In the genomic region with DNA sequence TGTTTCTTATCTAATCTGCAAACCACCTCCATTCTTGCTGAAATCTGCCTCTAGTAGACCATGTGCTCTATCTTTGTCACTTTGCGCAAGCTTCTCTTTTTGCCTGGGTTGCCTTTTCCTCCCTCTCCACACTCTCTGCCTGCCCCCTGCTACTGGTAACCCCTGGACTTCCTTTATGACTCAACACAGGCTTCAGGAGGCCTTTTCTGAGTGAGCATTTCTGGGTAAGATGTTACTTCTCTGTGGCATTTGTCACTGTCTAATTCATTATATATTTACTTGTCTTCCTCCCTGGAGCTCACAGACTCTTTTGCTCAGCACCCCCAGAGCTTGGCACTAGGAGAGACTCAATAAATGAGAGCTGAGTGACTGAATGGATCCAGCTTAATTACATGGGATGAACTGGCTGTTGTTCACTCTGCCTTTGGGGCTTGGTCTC, we compare ENCODE assay signal across 14 cellular contexts. TPM values are rescaled to one million over a fixed set of nuclear protein-coding genes. Genes with fewer than 3 reads are reported as not detected.
DNase-seq lines count a peak whose midpoint lies in the region; ATAC-seq, FAIRE-seq and TF ChIP-seq lines count a peak whose summit lies in the region.
"Had no signal": no experiment of that assay in that cellular context is flagged by ENCODE, and none has a peak within 500 bp of the region (broad histone marks: within the 10 kb centered on the region; RNA-seq: fewer than 3 reads in every experiment).

No MANE protein-coding gene starts in this region.

- H3K4me3 Mint-ChIP-seq in activated CD4-positive, alpha-beta T cell treated with anti-CD3 and anti-CD28 coated beads, Interleukin-2, amount 10 ng/mL, durations not matched to agents 24 days and 14 days = no peak overlapping the region
- no peak overlapping the region for H3K4me3 Mint-ChIP-seq in activated CD4-positive, alpha-beta memory T cell treated with anti-CD3 and anti-CD28 coated beads, Interleukin-2, amount 10 ng/mL, durations not matched to agents 7 days and 5 days
- H3K4me3 Mint-ChIP-seq in natural killer cell treated with Interleukin-12 subunit alpha and Interleukin-12 subunit beta and Interleukin-15 and Interleukin-18, amount 100 ng/mL, for 72 hours = peak overlapping the region; percentile 54
- H3K4me3 Mint-ChIP-seq in CD14-positive monocyte = no peak overlapping the region
- H3K4me3 Mint-ChIP-seq: stimulated activated naive CD8-positive, alpha-beta T cell treated with anti-CD3 and anti-CD28 coated beads, Interleukin-15, Interleukin-2, amounts not matched to agents 100 ng/mL and 50 ng/mL, for 24 hours; T-helper 1 cell treated with Interleukin-12 subunit alpha and Interleukin-12 subunit beta and Interleukin-4 antibody, amounts not matched to agents 30 μg/mL and 1 μg/mL, for 36 hours had no signal

- H3K4me1 Mint-ChIP-seq in activated CD4-positive, alpha-beta T cell treated with anti-CD3 and anti-CD28 coated beads, Interleukin-2, amount 10 ng/mL, durations not matched to agents 24 days and 14 days = peaks cover 22% of the 10 kb centered on the region
- H3K4me1 Mint-ChIP-seq in activated CD4-positive, alpha-beta memory T cell treated with anti-CD3 and anti-CD28 coated beads, Interleukin-2, amount 10 ng/mL, durations not matched to agents 7 days and 5 days = peaks cover 48% of the 10 kb centered on the region
- peaks cover 18 to 25% of the 10 kb centered on the region in 2 donors for H3K4me1 Mint-ChIP-seq in natural killer cell treated with Interleukin-12 subunit alpha and Interleukin-12 subunit beta and Interleukin-15 and Interleukin-18, amount 100 ng/mL, for 72 hours (ENCODE audit: low read depth in 2 of 2)
- peaks cover 15% of the 10 kb centered on the region for H3K4me1 Mint-ChIP-seq in CD14-positive monocyte

- POLR2A ChIA-PET in activated CD4-positive, alpha-beta memory T cell treated with anti-CD3 and anti-CD28 coated beads, Interleukin-2, amount 10 ng/mL, durations not matched to agents 7 days and 5 days (lab: Charles Lee) = interaction anchor here (0.7 to 1.2 kb wide), 2 partner anchors 9 to 11 kb away, joined by 4 to 9 read pairs; a partner anchor contains a TSS

- peak; percentile 71 for DNase-seq in activated CD4-positive, alpha-beta T cell treated with anti-CD3 and anti-CD28 coated beads, Interleukin-2, amount 10 ng/mL, durations not matched to agents 24 days and 14 days
- DNase-seq in activated CD4-positive, alpha-beta T cell treated with anti-CD3 and anti-CD28 coated beads, Interleukin-2, amount 50 U/mL, for 4 hours = no peak
- DNase-seq in M059J (ENCODE audit: low read depth) = peak; percentile 35
- peak; percentile 57 for DNase-seq in activated CD4-positive, alpha-beta memory T cell treated with anti-CD3 and anti-CD28 coated beads, Interleukin-2, amount 10 ng/mL, durations not matched to agents 7 days and 5 days
- peak; percentile 70 for DNase-seq in natural killer cell treated with Interleukin-12 subunit alpha and Interleukin-12 subunit beta and Interleukin-15 and Interleukin-18, amount 100 ng/mL, for 72 hours (ENCODE audit: low spot score)
- DNase-seq in CD14-positive monocyte (ENCODE audit: low spot score) = no peak
- no peak for DNase-seq in GM12892 (ENCODE audit: insufficient read length)
- no peak for DNase-seq in cortex of kidney (lab: John Stamatoyannopoulos, UW)
- DNase-seq: cerebellar nuclear complex, left cardiac atrium, MG63, nucleus accumbens had no signal

- H3K27me3 Mint-ChIP-seq in activated CD4-positive, alpha-beta T cell treated with anti-CD3 and anti-CD28 coated beads, Interleukin-2, amount 10 ng/mL, durations not matched to agents 24 days and 14 days = peaks cover 1% of the 10 kb centered on the region
- H3K27me3 Mint-ChIP-seq in activated CD4-positive, alpha-beta memory T cell treated with anti-CD3 and anti-CD28 coated beads, Interleukin-2, amount 10 ng/mL, durations not matched to agents 7 days and 5 days = no peaks in the 10 kb centered on the region
- H3K27me3 Mint-ChIP-seq in natural killer cell treated with Interleukin-12 subunit alpha and Interleukin-12 subunit beta and Interleukin-15 and Interleukin-18, amount 100 ng/mL, for 72 hours = no peaks in the 10 kb centered on the region
- H3K27me3 Mint-ChIP-seq in CD14-positive monocyte (ENCODE audit: low read depth in 3 of 3) = peaks cover 2 to 16% (median 8%) of the 10 kb centered on the region in 3 donors
- H3K27me3 Mint-ChIP-seq: stimulated activated naive CD8-positive, alpha-beta T cell treated with anti-CD3 and anti-CD28 coated beads, Interleukin-15, Interleukin-2, amounts not matched to agents 100 ng/mL and 50 ng/mL, for 24 hours had no signal

- no peak for TF ChIP-seq POLR2A in GM12892 (IDR thresholded peaks at IDR 0.05; ENCODE audit: low read depth, low read length)

- H3K36me3 Mint-ChIP-seq in activated CD4-positive, alpha-beta T cell treated with anti-CD3 and anti-CD28 coated beads, Interleukin-2, amount 10 ng/mL, durations not matched to agents 24 days and 14 days (ENCODE audit: low read depth) = no peaks in the 10 kb centered on the region
- H3K36me3 Mint-ChIP-seq in activated CD4-positive, alpha-beta memory T cell treated with anti-CD3 and anti-CD28 coated beads, Interleukin-2, amount 10 ng/mL, durations not matched to agents 7 days and 5 days (ENCODE audit: low read depth) = peaks cover 4% of the 10 kb centered on the region
- no peaks in the 10 kb centered on the region for H3K36me3 Mint-ChIP-seq in natural killer cell treated with Interleukin-12 subunit alpha and Interleukin-12 subunit beta and Interleukin-15 and Interleukin-18, amount 100 ng/mL, for 72 hours
- no peaks in the 10 kb centered on the region for H3K36me3 Mint-ChIP-seq in CD14-positive monocyte

- CTCF ChIA-PET in activated CD4-positive, alpha-beta memory T cell treated with anti-CD3 and anti-CD28 coated beads, Interleukin-2, amount 10 ng/mL, durations not matched to agents 7 days and 5 days (lab: Charles Lee) = interaction anchor here (0.5 to 1.2 kb wide), 2 partner anchors 10 to 119 kb away, joined by 3 to 9 read pairs; no protein-coding TSS in a partner anchor

- no peaks in the 10 kb centered on the region for H3K9me3 Mint-ChIP-seq in activated CD4-positive, alpha-beta T cell treated with anti-CD3 and anti-CD28 coated beads, Interleukin-2, amount 10 ng/mL, durations not matched to agents 24 days and 14 days
- H3K9me3 Mint-ChIP-seq in activated CD4-positive, alpha-beta memory T cell treated with anti-CD3 and anti-CD28 coated beads, Interleukin-2, amount 10 ng/mL, durations not matched to agents 7 days and 5 days = no peaks in the 10 kb centered on the region
- H3K9me3 Mint-ChIP-seq in natural killer cell treated with Interleukin-12 subunit alpha and Interleukin-12 subunit beta and Interleukin-15 and Interleukin-18, amount 100 ng/mL, for 72 hours = no peaks in the 10 kb centered on the region
- peaks cover 0 to 4% (median 0%) of the 10 kb centered on the region in 7 donors for H3K9me3 Mint-ChIP-seq in CD14-positive monocyte
- H3K9me3 Mint-ChIP-seq: stimulated activated naive CD8-positive, alpha-beta T cell treated with anti-CD3 and anti-CD28 coated beads, Interleukin-15, Interleukin-2, amounts not matched to agents 100 ng/mL and 50 ng/mL, for 24 hours; T-helper 1 cell treated with Interleukin-12 subunit alpha and Interleukin-12 subunit beta and Interleukin-4 antibody, amounts not matched to agents 30 μg/mL and 1 μg/mL, for 36 hours had no signal

- intact Hi-C loops in activated CD4-positive, alpha-beta T cell treated with anti-CD3 and anti-CD28 coated beads, Interleukin-2, amount 10 ng/mL, durations not matched to agents 24 days and 14 days (cut with micrococcal nuclease) = loop anchor here (10.0 kb wide), 1 partner anchor 277 kb away; a partner anchor contains a TSS
- intact Hi-C loops in CD14-positive monocyte (cut with micrococcal nuclease) = no loop called here

- TF ChIP-seq CTCF in CD14-positive monocyte (IDR thresholded peaks at IDR 0.05) = no peak

- no peak for FAIRE-seq in GM12892 (lab: Jason Lieb, UNC)

- peak overlapping the region; percentile 17 for H3K27ac Mint-ChIP-seq in activated CD4-positive, alpha-beta T cell treated with anti-CD3 and anti-CD28 coated beads, Interleukin-2, amount 10 ng/mL, durations not matched to agents 24 days and 14 days
- H3K27ac Mint-ChIP-seq in activated CD4-positive, alpha-beta memory T cell treated with anti-CD3 and anti-CD28 coated beads, Interleukin-2, amount 10 ng/mL, durations not matched to agents 7 days and 5 days = peak overlapping the region; percentile 18
- peak overlapping the region; percentile 1 to 43 for H3K27ac Mint-ChIP-seq in natural killer cell treated with Interleukin-12 subunit alpha and Interleukin-12 subunit beta and Interleukin-15 and Interleukin-18, amount 100 ng/mL, for 72 hours
- H3K27ac Mint-ChIP-seq in CD14-positive monocyte = peak overlapping the region in 1 of 7 donors; percentile 63
- H3K27ac Mint-ChIP-seq: stimulated activated naive CD8-positive, alpha-beta T cell treated with anti-CD3 and anti-CD28 coated beads, Interleukin-15, Interleukin-2, amounts not matched to agents 100 ng/mL and 50 ng/mL, for 24 hours; T-helper 1 cell treated with Interleukin-12 subunit alpha and Interleukin-12 subunit beta and Interleukin-4 antibody, amounts not matched to agents 30 μg/mL and 1 μg/mL, for 36 hours had no signal

- ATAC-seq in natural killer cell treated with Interleukin-12 subunit alpha and Interleukin-12 subunit beta and Interleukin-15 and Interleukin-18, amount 100 ng/mL, for 72 hours = peak; percentile 93 to 97

RNA-seq across cellular contexts. Expression of a gene that starts 8.4 kb away (rescaled TPM):
- 0.33 and 0.37 TPM in 2 replicates for total RNA-seq in activated CD4-positive, alpha-beta T cell treated with anti-CD3 and anti-CD28 coated beads, Interleukin-2, amount 10 ng/mL, durations not matched to agents 24 days and 14 days
- not detected in 2 replicates for total RNA-seq in M059J (2014; rRNA removed; shearing (Covaris generic))
- 10 to 100 TPM; 10.5 to 11.2 TPM for total RNA-seq in activated CD4-positive, alpha-beta memory T cell treated with anti-CD3 and anti-CD28 coated beads, Interleukin-2, amount 10 ng/mL, durations not matched to agents 7 days and 5 days
- 1 to 10 TPM; 1.8 to 2.8 TPM for total RNA-seq in natural killer cell treated with Interleukin-12 subunit alpha and Interleukin-12 subunit beta and Interleukin-15 and Interleukin-18, amount 100 ng/mL, for 72 hours
- polyA plus RNA-seq in CD14-positive monocyte = not detected
- 0.04 TPM for polyA plus RNA-seq in GM12892 (2012; ENCODE audit: missing spikeins)

Comparison
In these comparisons a context has a peak if more than half of its experiments do, and no peak if none do; other contexts are left out.
1. DNase-seq: peak in activated CD4-positive, alpha-beta T cell treated with anti-CD3 and anti-CD28 coated beads, Interleukin-2, amount 10 ng/mL, durations not matched to agents 24 days and 14 days (single experiment), M059J (single experiment), activated CD4-positive, alpha-beta memory T cell treated with anti-CD3 and anti-CD28 coated beads, Interleukin-2, amount 10 ng/mL, durations not matched to agents 7 days and 5 days (single experiment) and natural killer cell treated with Interleukin-12 subunit alpha and Interleukin-12 subunit beta and Interleukin-15 and Interleukin-18, amount 100 ng/mL, for 72 hours (single experiment); none in activated CD4-positive, alpha-beta T cell treated with anti-CD3 and anti-CD28 coated beads, Interleukin-2, amount 50 U/mL, for 4 hours (0 of 2), CD14-positive monocyte (single experiment), GM12892 (single experiment) and cortex of kidney (single experiment).